ENCODE assay signal across 23 cellular contexts in genomic region chr1:204931313-204931712, GRCh38.
"Had no signal": no experiment of that assay in that cellular context is flagged by ENCODE, and none has a peak within 500 bp of the region (broad histone marks: within the 10 kb centered on the region; RNA-seq: fewer than 3 reads in every experiment).

No MANE protein-coding gene starts in this region.

- H3K4me1 ChIP-seq: prostate gland, right lobe of liver, tibial nerve, uterus had no signal

- ATAC-seq: mucosa of descending colon; naive thymus-derived CD4-positive, alpha-beta T cell; natural killer cell treated with Interleukin-12 subunit alpha and Interleukin-12 subunit beta and Interleukin-15 and Interleukin-18, amount 100 ng/mL, for 72 hours; right lobe of liver; stimulated activated memory B cell treated with anti-CD40 and anti-IgM and Interleukin-4, amounts not matched to agents 10 μg/mL and 1 μg/mL and 100 μg/mL, for 72 hours; stimulated activated naive CD8-positive, alpha-beta T cell treated with anti-CD3 and anti-CD28 coated beads, Interleukin-15, amount 100 ng/mL, for 72 hours had no signal

- DNase-seq: hypothalamus; immature natural killer cell; kidney; midbrain; mucosa of descending colon; naive thymus-derived CD4-positive, alpha-beta T cell; ovary; retina; right lobe of liver; stimulated activated CD4-positive, alpha-beta T cell treated with anti-CD3 and anti-CD28 coated beads, Interleukin-1b, Interleukin-23, amount 100 ng/mL, for 48 hours; stimulated activated CD4-positive, alpha-beta T cell treated with anti-CD3 and anti-CD28 coated beads, Interleukin-2, amount 100 ng/mL, for 48 hours; stimulated activated CD4-positive, alpha-beta T cell treated with anti-CD3 and anti-CD28 coated beads, Interleukin-4, amount 100 ng/mL, for 4 hours; stimulated activated CD8-positive, alpha-beta memory T cell treated with anti-CD3 and anti-CD28 coated beads, Interleukin-4, amount 100 ng/mL, for 48 hours; stimulated activated naive CD4-positive, alpha-beta T cell treated with Interleukin-2 at 50 U/mL for 16 hours; stimulated activated naive CD8-positive, alpha-beta T cell treated with anti-CD3 and anti-CD28 coated beads, Interleukin-15, amount 100 ng/mL, for 72 hours; substantia nigra; uterus had no signal

- H3K27ac ChIP-seq: ovary, prostate gland, right lobe of liver, tibial nerve, uterus had no signal

- H3K4me3 ChIP-seq: lung, mucosa of descending colon, ovary, prostate gland, right lobe of liver, smooth muscle cell, tibial nerve, uterus had no signal

- H3K9me3 ChIP-seq: mucosa of descending colon, ovary, prostate gland, right lobe of liver, tibial nerve, uterus had no signal

- H3K27me3 ChIP-seq: ovary, right lobe of liver, tibial nerve, uterus had no signal

- H3K36me3 ChIP-seq: ovary, prostate gland, right lobe of liver, tibial nerve, uterus had no signal
